Comparison of ENCODE assay signal across 8 cellular contexts in the genomic region with DNA sequence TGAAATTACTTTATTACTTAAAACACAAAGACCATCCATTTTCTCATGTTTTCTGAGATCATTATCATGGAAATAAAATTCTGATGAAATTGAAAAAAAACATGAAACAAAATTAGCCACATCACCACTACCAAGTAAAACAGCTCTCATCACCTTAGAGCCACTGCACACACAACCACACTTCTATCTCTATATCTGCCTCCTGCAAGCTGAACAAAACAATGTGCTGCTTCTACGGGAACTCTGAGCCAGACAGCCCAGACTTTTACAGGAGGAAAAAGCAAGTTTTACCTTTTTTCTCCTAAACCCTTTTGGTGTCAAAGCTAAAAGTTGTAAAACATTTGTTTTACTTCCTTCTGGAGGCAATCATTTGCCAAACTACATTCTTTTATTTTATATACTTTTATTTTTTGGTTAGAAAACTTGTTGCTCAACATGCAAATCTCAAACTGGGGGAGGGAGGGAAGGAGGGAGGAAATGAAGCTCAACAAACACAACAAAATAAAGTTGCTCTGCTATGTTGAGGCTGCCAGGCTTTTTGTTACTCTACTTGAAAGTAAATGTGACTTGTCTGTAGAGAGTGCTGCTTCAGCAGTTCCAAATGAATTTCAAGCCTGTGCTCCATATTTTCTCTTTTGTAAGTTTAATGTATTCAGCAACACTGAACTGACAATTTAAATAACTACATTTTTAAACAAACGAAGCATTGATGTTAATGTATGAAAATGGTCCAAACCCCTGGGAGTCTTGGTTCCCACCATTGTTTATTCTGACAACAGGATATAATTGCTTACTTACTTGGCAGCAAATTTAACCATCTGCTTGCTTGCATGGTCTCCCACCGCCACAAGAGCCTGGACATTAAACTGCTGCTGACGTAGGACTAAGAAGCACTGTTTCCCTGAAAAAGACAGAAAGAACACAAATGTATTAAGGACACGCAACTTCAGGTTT. TPM values are rescaled to one million over a fixed set of nuclear protein-coding genes. Genes with fewer than 3 reads are reported as not detected.
DNase-seq lines count a peak whose midpoint lies in the region; ATAC-seq and TF ChIP-seq lines count a peak whose summit lies in the region.
"Had no signal": no experiment of that assay in that cellular context is flagged by ENCODE, and none has a peak within 500 bp of the region (broad histone marks: within the 10 kb centered on the region; RNA-seq: fewer than 3 reads in every experiment).

No MANE protein-coding gene starts in this region.

- H3K36me3 ChIP-seq in adrenal gland (replicated peaks in 1 of 2), result peaks cover 0 to 4% of the 10 kb centered on the region in 2 donors

- intact Hi-C loops in adrenal gland (cut with DNase I), result no loop called here

- WGBS in adrenal gland, 4 donors, result 67 to 74% (median 73%) methylated on average over 5 of the region's 5 CpGs

- no peak for TF ChIP-seq CTCF in progenitor cell of endocrine pancreas (IDR thresholded peaks at IDR 0.05; ENCODE audit: unreplicated experiment)
- TF ChIP-seq CTCF in adrenal gland (IDR thresholded peaks at IDR 0.05), result no peak

- H3K27ac Mint-ChIP-seq in progenitor cell of endocrine pancreas, result peak overlapping the region; percentile 84

- H3K9me3 Mint-ChIP-seq in progenitor cell of endocrine pancreas (ENCODE audit: low read depth), result no peaks in the 10 kb centered on the region

- H3K27ac ChIP-seq in cingulate gyrus (ENCODE audit: low read depth, low read length) (peak overlapping the region; percentile 49), adrenal gland (peak overlapping the region in 1 of 5 donors; percentile 13)

- no peaks in the 10 kb centered on the region for H3K27me3 ChIP-seq in adrenal gland

- H3K4me3 Mint-ChIP-seq in progenitor cell of endocrine pancreas (ENCODE audit: low read depth), result no peak overlapping the region

- TF ChIP-seq POLR2A in adrenal gland (IDR thresholded peaks at IDR 0.05), result no peak

- no peak for ATAC-seq in HG02981 (IDR thresholded peaks at IDR 0.05; ENCODE audit: unreplicated experiment)

- DNase-seq in H4 (ENCODE audit: low spot score) (peak; percentile 22), NCI-H69 (lab: John Stamatoyannopoulos, UW) (peak; percentile 91), progenitor cell of endocrine pancreas (ENCODE audit: low spot score, unreplicated experiment) (no peak), adrenal gland (no peak)
- no peak for DNase-seq in effector CD4-positive, alpha-beta T cell
- DNase-seq: GOT3 had no signal

- H3K27me3 Mint-ChIP-seq in progenitor cell of endocrine pancreas, result no peaks in the 10 kb centered on the region

- peaks cover 0 to 26% of the 10 kb centered on the region in 2 donors for H3K4me1 ChIP-seq in adrenal gland (replicated peaks in 1 of 2)

- H3K36me3 Mint-ChIP-seq in progenitor cell of endocrine pancreas (ENCODE audit: insufficient read depth), result peaks cover 13% of the 10 kb centered on the region

- no peaks in the 10 kb centered on the region for H3K9me3 ChIP-seq in adrenal gland (replicated peaks in 1 of 3)

- H3K4me3 ChIP-seq in adrenal gland, result no peak overlapping the region

- peaks cover 12% of the 10 kb centered on the region for H3K4me1 Mint-ChIP-seq in progenitor cell of endocrine pancreas (ENCODE audit: low read depth)

RNA-seq across cellular contexts. Expression of a gene that starts 24.6 kb away (rescaled TPM):
- total RNA-seq in H4 (2014; rRNA removed; shearing (Covaris generic)), result 94.4 and 100 TPM in 2 replicates
- total RNA-seq in progenitor cell of endocrine pancreas (65.0 and 69.7 TPM in 2 replicates), adrenal gland (10 to 100 TPM; 50.6 to 90.3 (median 72.2) TPM)
- polyA plus RNA-seq in adrenal gland, result 100 to 1,000 TPM in 2 of 3 donors, 10 to 100 TPM in 1; 94.3 to 159 (median 146) TPM

Comparison
In these comparisons a context has a peak if more than half of its experiments do, and no peak if none do; other contexts are left out.
1. DNase-seq: peak in H4 (single experiment) and NCI-H69 (single experiment); none in progenitor cell of endocrine pancreas (single experiment), adrenal gland (0 of 7) and effector CD4-positive, alpha-beta T cell (single experiment).